Comparison of ENCODE assay signal across 1 cellular context in genomic region chr17:77843878-77844260, GRCh38.
TF ChIP-seq lines count a peak whose summit lies in the region.

No MANE protein-coding gene starts in this region.

TF ChIP-seq in HCT116, 20 proteins besides CTCF, POLR2A, EP300 and RAD21:
- TF ChIP-seq ELF1 (IDR thresholded peaks at IDR 0.05; ENCODE audit: borderline replicate concordance, low read depth) (no peak), YY1 (IDR thresholded peaks at IDR 0.05; ENCODE audit: extremely low read depth, insufficient replicate concordance, low read depth, low read length) (no peak), SP1 (IDR thresholded peaks at IDR 0.05; ENCODE audit: low read depth) (no peak), SIN3A (IDR thresholded peaks at IDR 0.05; ENCODE audit: low read depth) (no peak)
